In the genomic region with DNA sequence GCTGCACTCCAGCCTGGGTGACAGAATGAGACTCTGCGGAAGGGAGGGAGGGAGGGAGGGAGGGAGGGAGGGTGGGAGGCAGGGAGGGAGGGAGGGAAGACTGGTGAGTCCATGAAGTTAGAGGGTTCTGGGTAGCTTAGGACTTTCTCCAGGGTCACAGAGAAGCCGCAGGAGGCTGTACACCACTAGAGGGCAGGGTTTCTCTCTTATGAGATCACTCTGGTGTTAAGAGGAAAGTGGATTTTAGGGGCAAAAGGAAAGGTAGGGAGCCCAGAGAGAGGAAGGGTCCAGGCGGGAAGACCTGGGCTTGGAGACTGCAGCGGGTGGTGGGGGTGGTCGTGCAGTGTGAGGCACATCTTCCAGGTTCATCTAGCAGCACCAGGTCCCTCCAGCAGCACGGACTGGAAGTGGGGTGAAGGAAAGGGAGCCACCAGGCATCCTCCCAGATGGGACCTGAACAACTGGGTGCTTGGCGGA, we compare ENCODE assay signal across 8 cellular contexts. TPM values are rescaled to one million over a fixed set of nuclear protein-coding genes. Genes with fewer than 3 reads are reported as not detected.
DNase-seq lines count a peak whose midpoint lies in the region; ATAC-seq, FAIRE-seq and TF ChIP-seq lines count a peak whose summit lies in the region.

No MANE protein-coding gene starts in this region.

- 48% methylated on average over 5 of the region's 7 CpGs for WGBS in mammary epithelial cell (ENCODE audit: low coverage, missing lambda C conversion rate)

- no peaks in the 10 kb centered on the region for H3F3A ChIP-seq in PC-3 (ENCODE audit: low read length, unreplicated experiment)

- no peak overlapping the region for H3K4me3 Mint-ChIP-seq in stimulated activated effector memory CD8-positive, alpha-beta T cell treated with anti-CD3 and anti-CD28 coated beads, Interleukin-12 subunit alpha, Interleukin-12 subunit beta, amount 100 ng/mL, for 72 hours

- no peak overlapping the region for H3K9ac ChIP-seq in PC-3 (ENCODE audit: low read length)
- H3K9ac ChIP-seq in mammary epithelial cell (ENCODE audit: insufficient read depth, low read length) = no peak overlapping the region
- no peak overlapping the region for H3K9ac ChIP-seq in keratinocyte (ENCODE audit: control insufficient read depth, extremely low read depth, insufficient read depth, low read length)

- H3K4me2 ChIP-seq in PC-3 (ENCODE audit: low read length) = no peak overlapping the region
- no peak overlapping the region for H3K4me2 ChIP-seq in mammary epithelial cell (ENCODE audit: insufficient read depth, low read depth, low read length)
- H3K4me2 ChIP-seq in keratinocyte (ENCODE audit: control insufficient read depth, extremely low read depth, insufficient read depth, low read depth, low read length) = no peak overlapping the region

- H3K4me1 Mint-ChIP-seq in stimulated activated effector memory CD8-positive, alpha-beta T cell treated with anti-CD3 and anti-CD28 coated beads, Interleukin-12 subunit alpha, Interleukin-12 subunit beta, amount 100 ng/mL, for 72 hours = no peaks in the 10 kb centered on the region

- H3K9me3 ChIP-seq in PC-3 (ENCODE audit: low read length) = no peaks in the 10 kb centered on the region
- no peaks in the 10 kb centered on the region for H3K9me3 ChIP-seq in mammary epithelial cell (replicated peaks; ENCODE audit: insufficient read depth, low read length)
- H3K9me3 ChIP-seq in keratinocyte (ENCODE audit: control insufficient read depth, low read depth, low read length) = no peaks in the 10 kb centered on the region

- no peaks in the 10 kb centered on the region for H3K9me2 ChIP-seq in PC-3 (replicated peaks; ENCODE audit: low read length)

- no peaks in the 10 kb centered on the region for H3K36me3 ChIP-seq in PC-3 (ENCODE audit: low read depth, low read length)
- no peaks in the 10 kb centered on the region for H3K36me3 ChIP-seq in mammary epithelial cell (ENCODE audit: insufficient read depth, low read length)
- H3K36me3 ChIP-seq in keratinocyte (ENCODE audit: control insufficient read depth in 2 of 2, extremely low read depth in 1 of 2, insufficient read depth in 2 of 2, low read length in 2 of 2) = no peaks in the 10 kb centered on the region

- no peaks in the 10 kb centered on the region for H3K9me3 Mint-ChIP-seq in stimulated activated effector memory CD8-positive, alpha-beta T cell treated with anti-CD3 and anti-CD28 coated beads, Interleukin-12 subunit alpha, Interleukin-12 subunit beta, amount 100 ng/mL, for 72 hours

- DNase-seq in Daoy (ENCODE audit: low read depth) (peak; percentile 61), HuH-7 (ENCODE audit: low spot score) (peak; percentile 84), PC-3 (peak; percentile 69), mammary epithelial cell (peak; percentile 31), keratinocyte (ENCODE audit: low read depth, low spot score) (no peak)
- peak in 1 of 2 donors; percentile 58 for DNase-seq in stimulated activated effector memory CD8-positive, alpha-beta T cell treated with anti-CD3 and anti-CD28 coated beads, Interleukin-12 subunit alpha, Interleukin-12 subunit beta, amount 100 ng/mL, for 72 hours (ENCODE audit: low spot score in 2 of 2)

- H3K9me1 ChIP-seq in keratinocyte (ENCODE audit: control insufficient read depth, extremely low read depth, insufficient read depth, low read length) = no peaks in the 10 kb centered on the region

- H3K4me1 ChIP-seq in PC-3 (ENCODE audit: insufficient read depth, low read length) = peaks cover 6% of the 10 kb centered on the region; the same call in 1 of the 2 replicates
- peaks cover 6% of the 10 kb centered on the region for H3K4me1 ChIP-seq in mammary epithelial cell (ENCODE audit: insufficient read depth, low read length)
- H3K4me1 ChIP-seq in keratinocyte (ENCODE audit: control insufficient read depth, extremely low read depth, insufficient read depth, low read length) = peaks cover 23% of the 10 kb centered on the region

- no peaks in the 10 kb centered on the region for H4K20me1 ChIP-seq in PC-3 (ENCODE audit: low read length)
- H4K20me1 ChIP-seq in mammary epithelial cell (ENCODE audit: insufficient read depth, low read length) = no peaks in the 10 kb centered on the region
- no peaks in the 10 kb centered on the region for H4K20me1 ChIP-seq in keratinocyte (ENCODE audit: control insufficient read depth, extremely low read depth, insufficient read depth, low read length)

- H2AFZ ChIP-seq in PC-3 (ENCODE audit: low read length) (no peak overlapping the region), mammary epithelial cell (ENCODE audit: low read depth, low read length) (no peak overlapping the region), keratinocyte (ENCODE audit: control insufficient read depth, low read length) (no peak overlapping the region)

- in situ Hi-C loops in mammary epithelial cell (cut with MboI; ENCODE audit: low sequenced_read_pairs in 2 of 2) = no loop called here

- H3K27ac ChIP-seq in PC-3 (ENCODE audit: low read length) (no peak overlapping the region), mammary epithelial cell (ENCODE audit: insufficient read depth, low read depth, low read length) (no peak overlapping the region), keratinocyte (ENCODE audit: control insufficient read depth, insufficient read depth, low read length) (no peak overlapping the region)

- H3K36me3 Mint-ChIP-seq in stimulated activated effector memory CD8-positive, alpha-beta T cell treated with anti-CD3 and anti-CD28 coated beads, Interleukin-12 subunit alpha, Interleukin-12 subunit beta, amount 100 ng/mL, for 72 hours = no peaks in the 10 kb centered on the region

- no peaks in the 10 kb centered on the region for H3K79me2 ChIP-seq in PC-3 (ENCODE audit: low read length)
- H3K79me2 ChIP-seq in mammary epithelial cell (ENCODE audit: insufficient read depth, low read length) = no peaks in the 10 kb centered on the region
- no peaks in the 10 kb centered on the region for H3K79me2 ChIP-seq in keratinocyte (ENCODE audit: control insufficient read depth, insufficient read depth, low read length)

- peak; percentile 61 for FAIRE-seq in keratinocyte (lab: Jason Lieb, UNC)

- dilution Hi-C loops in mammary epithelial cell (cut with HindIII; ENCODE audit: low sequenced_read_pairs) (no loop called here), keratinocyte (cut with MboI; ENCODE audit: extremely low pct_ligation_motif_present, low sequenced_read_pairs) (no loop called here)

- BruUV-seq in PC-3 (replicated peaks; lab: Mats Ljungman, UMichigan) = no TSS peak
- BruUV-seq in mammary epithelial cell (replicated peaks; lab: Mats Ljungman, UMichigan) = no TSS peak

- intact Hi-C loops in PC-3 (cut with micrococcal nuclease) (no loop called here), mammary epithelial cell (cut with micrococcal nuclease) (loop anchor here (1.0 kb wide), 1 partner anchor 58 kb away; a partner anchor contains a TSS)

- H3K27ac Mint-ChIP-seq in stimulated activated effector memory CD8-positive, alpha-beta T cell treated with anti-CD3 and anti-CD28 coated beads, Interleukin-12 subunit alpha, Interleukin-12 subunit beta, amount 100 ng/mL, for 72 hours = no peak overlapping the region

- no peak overlapping the region for H3K4me3 ChIP-seq in PC-3 (ENCODE audit: low read length)
- no peak overlapping the region for H3K4me3 ChIP-seq in mammary epithelial cell (replicated peaks in 1 of 3; ENCODE audit: insufficient read depth in 1 of 3, low read depth in 2 of 3, low read length in 3 of 3)
- no peak overlapping the region for H3K4me3 ChIP-seq in keratinocyte (ENCODE audit: control insufficient read depth in 2 of 3, extremely low read depth in 1 of 3, insufficient read depth in 2 of 3, low read depth in 1 of 3, low read length in 3 of 3)

- TF ChIP-seq CTCF in PC-3 (conservative IDR thresholded peaks at IDR 0.05; ENCODE audit: low read depth, low read length) (peak; percentile 58), mammary epithelial cell (conservative IDR thresholded peaks at IDR 0.05 in 1 of 2, IDR thresholded peaks at IDR 0.05 in 1 of 2; ENCODE audit: extremely low read depth in 1 of 2, insufficient read depth in 1 of 2, low read depth in 1 of 2, low read length in 2 of 2) (peak; percentile 63 to 71), keratinocyte (optimal IDR thresholded peaks at IDR 0.05 in 1 of 3, IDR thresholded peaks at IDR 0.05 in 1 of 3, conservative IDR thresholded peaks at IDR 0.05 in 1 of 3; ENCODE audit: extremely low read depth in 1 of 3, insufficient read depth in 2 of 3, low read length in 3 of 3) (peak; percentile 62 to 69 (median 68))

- CTCF ChIA-PET in PC-3 (lab: Charles Lee) (no interaction called here), mammary epithelial cell (lab: Charles Lee; ENCODE audit: low non-redundant PET) (interaction anchor here (0.5 to 1.0 kb wide), 5 partner anchors 8 to 339 kb away, joined by 3 to 7 read pairs (median 4); a partner anchor contains a TSS)

- H3K27me3 ChIP-seq in PC-3 (ENCODE audit: low read length) (no peaks in the 10 kb centered on the region), mammary epithelial cell (ENCODE audit: insufficient read depth, low read length) (no peaks in the 10 kb centered on the region), keratinocyte (ENCODE audit: control insufficient read depth, extremely low read depth, insufficient read depth, low read length) (no peaks in the 10 kb centered on the region)

- ATAC-seq in PC-3 (peak; percentile 74), GM18498 (IDR thresholded peaks at IDR 0.05; ENCODE audit: unreplicated experiment) (no peak), GM21447 (IDR thresholded peaks at IDR 0.05; ENCODE audit: unreplicated experiment) (no peak)
- peak; percentile 53 for ATAC-seq in stimulated activated effector memory CD8-positive, alpha-beta T cell treated with anti-CD3 and anti-CD28 coated beads, Interleukin-12 subunit alpha, Interleukin-12 subunit beta, amount 100 ng/mL, for 72 hours

- POLR2A ChIA-PET in PC-3 (lab: Charles Lee; ENCODE audit: unreplicated experiment) = interaction anchor here (0.5 kb wide), 1 partner anchor 32 kb away, joined by 14 read pairs; no protein-coding TSS in a partner anchor

RNA-seq across cellular contexts. Expression of a gene that starts 48.7 kb away (rescaled TPM):
- total RNA-seq in Daoy (2014; rRNA removed; shearing (Covaris generic)) = 0.63 and 1.3 TPM in 2 replicates
- 3.9 and 4.4 TPM in 2 replicates for total RNA-seq in PC-3 (2014; rRNA removed)
- total RNA-seq in mammary epithelial cell = 1 to 10 TPM; 3.5 to 8.2 TPM
- 1.9 TPM for polyA plus RNA-seq in mammary epithelial cell
- 2.6 TPM for polyA minus RNA-seq in mammary epithelial cell
- 0.29 to 0.76 TPM (median 0.52 TPM) in 3 replicates for polyA plus RNA-seq in keratinocyte
- not detected for polyA plus RNA-seq in keratinocyte (2011; ENCODE audit: low read depth)
- polyA plus RNA-seq in keratinocyte (2011; cell fraction: cytosol; rRNA removed) = 0.56 and 0.58 TPM in 2 replicates
- polyA plus RNA-seq in keratinocyte (2011; cell fraction: nucleus; rRNA removed) = 1.3 and 1.5 TPM in 2 replicates
- 0.61 and 1.1 TPM in 2 replicates for polyA plus RNA-seq in keratinocyte (2012; ENCODE audit: low replicate concordance)
- polyA minus RNA-seq in keratinocyte = 0.64 to 1.4 TPM (median 1.3 TPM) in 3 replicates
- not detected for polyA minus RNA-seq in keratinocyte (2011; cell fraction: cytosol; rRNA and poly(A)+ RNA removed)
- 1.1 and 1.4 TPM in 2 replicates for polyA minus RNA-seq in keratinocyte (2011; cell fraction: nucleus; rRNA and poly(A)+ RNA removed)

RNA-seq across cellular contexts. Expression of a gene that starts 58.0 kb away (rescaled TPM):
- 4.0 and 6.0 TPM in 2 replicates for total RNA-seq in Daoy (2014; rRNA removed; shearing (Covaris generic))
- total RNA-seq in PC-3 (2014; rRNA removed) = 0.26 and 0.46 TPM in 2 replicates
- 10 to 100 TPM in 1 of 2 donors, 1 to 10 TPM in 1; 7.2 to 10.0 TPM for total RNA-seq in mammary epithelial cell
- 4.9 TPM for polyA plus RNA-seq in mammary epithelial cell
- 10.2 TPM for polyA minus RNA-seq in mammary epithelial cell
- polyA plus RNA-seq in keratinocyte = 0.96 to 3.1 TPM (median 1.1 TPM) in 3 replicates
- polyA plus RNA-seq in keratinocyte (2011; ENCODE audit: low read depth) = 10.8 TPM
- 0.84 and 0.92 TPM in 2 replicates for polyA plus RNA-seq in keratinocyte (2011; cell fraction: cytosol; rRNA removed)
- 5.1 and 6.0 TPM in 2 replicates for polyA plus RNA-seq in keratinocyte (2011; cell fraction: nucleus; rRNA removed)
- polyA plus RNA-seq in keratinocyte (2012; ENCODE audit: low replicate concordance) = 1.2 and 23.9 TPM in 2 replicates
- 2.4 to 5.0 TPM (median 3.4 TPM) in 3 replicates for polyA minus RNA-seq in keratinocyte
- polyA minus RNA-seq in keratinocyte (2011; cell fraction: cytosol; rRNA and poly(A)+ RNA removed) = 2.9 TPM
- polyA minus RNA-seq in keratinocyte (2011; cell fraction: nucleus; rRNA and poly(A)+ RNA removed) = 6.2 and 7.8 TPM in 2 replicates

Comparison
In these comparisons a context has a peak if more than half of its experiments do, and no peak if none do; other contexts are left out.
1. ATAC-seq: peak in PC-3 (single experiment) and stimulated activated effector memory CD8-positive, alpha-beta T cell treated with anti-CD3 and anti-CD28 coated beads, Interleukin-12 subunit alpha, Interleukin-12 subunit beta, amount 100 ng/mL, for 72 hours (single experiment); none in GM18498 (single experiment) and GM21447 (single experiment).
2. Peak in every context shown above with its lines, with median percentiles within 50 percentile points of each other: CTCF ChIP-seq.